In genomic region chr9:36572515-36573418, GRCh38 we compare ENCODE assay signal across 8 cellular contexts. TPM values are rescaled to one million over a fixed set of nuclear protein-coding genes. Genes with fewer than 3 reads are reported as not detected.
DNase-seq lines count a peak whose midpoint lies in the region; ATAC-seq and TF ChIP-seq lines count a peak whose summit lies in the region.

Gene MELK (plus strand): TSS chr9:36572895. CDS start chr9:36581682, 8,787 bp downstream.

- H3K27me3 Mint-ChIP-seq in activated CD8-positive, alpha-beta memory T cell treated with anti-CD3 and anti-CD28 coated beads, Interleukin-2, amount 10 ng/mL, durations not matched to agents 7 days and 5 days, result peaks cover 9% of the 10 kb centered on the region
- H3K27me3 Mint-ChIP-seq in endodermal cell (ENCODE audit: insufficient read depth), result no peaks in the 10 kb centered on the region

- H3K9me3 Mint-ChIP-seq in activated CD8-positive, alpha-beta memory T cell treated with anti-CD3 and anti-CD28 coated beads, Interleukin-2, amount 10 ng/mL, durations not matched to agents 7 days and 5 days (ENCODE audit: low read depth), result no peaks in the 10 kb centered on the region
- H3K9me3 Mint-ChIP-seq in endodermal cell, result no peaks in the 10 kb centered on the region

- H3K4me3 Mint-ChIP-seq in activated CD8-positive, alpha-beta memory T cell treated with anti-CD3 and anti-CD28 coated beads, Interleukin-2, amount 10 ng/mL, durations not matched to agents 7 days and 5 days, result peak within 1 kb of the TSS; percentile 98
- peak within 1 kb of the TSS; percentile 95 for H3K4me3 Mint-ChIP-seq in endodermal cell

- H3K4me1 Mint-ChIP-seq in activated CD8-positive, alpha-beta memory T cell treated with anti-CD3 and anti-CD28 coated beads, Interleukin-2, amount 10 ng/mL, durations not matched to agents 7 days and 5 days, result peaks cover 38% of the 10 kb centered on the region
- H3K4me1 Mint-ChIP-seq in endodermal cell, result peaks cover 13% of the 10 kb centered on the region

- WGBS in endodermal cell (ENCODE audit: insufficient coverage in 1 of 2, insufficient read length in 1 of 2), 2 experiments, result 1 to 2% methylated on average over 47 to 74 of the region's 74 CpGs

- CTCF ChIA-PET in activated CD8-positive, alpha-beta memory T cell treated with anti-CD3 and anti-CD28 coated beads, Interleukin-2, amount 10 ng/mL, durations not matched to agents 7 days and 5 days (lab: Charles Lee), result interaction anchor here (0.8 kb wide), 1 partner anchor 173 kb away, joined by 3 read pairs; the partner anchor contains the start of gene RNF38

- H3K27ac ChIP-seq in BLaER1 treated with 17β-estradiol and CSF1 and Interleukin-3, amounts not matched to agents 10 nM and 100 nM, result peak within 1 kb of the TSS; percentile 71 to 87 (median 83)
- peak within 1 kb of the TSS; percentile 70 for H3K27ac ChIP-seq in endodermal cell (ENCODE audit: low read depth, low read length)

- peak within 1 kb of the TSS; percentile 80 to 90 (median 85) for H3K9ac ChIP-seq in BLaER1 treated with 17β-estradiol and CSF1 and Interleukin-3, amounts not matched to agents 10 nM and 100 nM
- H3K9ac ChIP-seq in NT2/D1 (ENCODE audit: insufficient read length, low read depth), result peak within 1 kb of the TSS; percentile 95
- peak within 1 kb of the TSS; percentile 96 for H3K9ac ChIP-seq in endodermal cell (ENCODE audit: extremely low read depth, low read length, poor library complexity, severe bottlenecking)

- peaks cover 31% of the 10 kb centered on the region for H3K36me3 Mint-ChIP-seq in activated CD8-positive, alpha-beta memory T cell treated with anti-CD3 and anti-CD28 coated beads, Interleukin-2, amount 10 ng/mL, durations not matched to agents 7 days and 5 days
- H3K36me3 Mint-ChIP-seq in endodermal cell (ENCODE audit: low read depth), result peaks cover 11% of the 10 kb centered on the region

- peaks cover 30 to 44% (median 36%) of the 10 kb centered on the region in 10 experiments for H3K4me1 ChIP-seq in BLaER1 treated with 17β-estradiol and CSF1 and Interleukin-3, amounts not matched to agents 10 nM and 100 nM
- peaks cover 3% of the 10 kb centered on the region for H3K4me1 ChIP-seq in NT2/D1 (ENCODE audit: insufficient read depth, insufficient read length)
- H3K4me1 ChIP-seq in endodermal cell (ENCODE audit: control insufficient read depth, insufficient read depth, low read length), result no peaks in the 10 kb centered on the region

- TF ChIP-seq CTCF in endodermal cell (conservative IDR thresholded peaks at IDR 0.05), result no peak

- peak; percentile 86 for DNase-seq in GM19240 (ENCODE audit: insufficient read length, low spot score)
- peak; percentile 71 for DNase-seq in NT2/D1 (ENCODE audit: low read depth, low spot score)
- DNase-seq in activated CD8-positive, alpha-beta memory T cell treated with anti-CD3 and anti-CD28 coated beads, Interleukin-2, amount 10 ng/mL, durations not matched to agents 7 days and 5 days, result peak; percentile 89
- DNase-seq in endodermal cell, result peak; percentile 95
- peak; percentile 95 for DNase-seq in mesenteric fat pad (ENCODE audit: low spot score)
- DNase-seq in stimulated activated CD8-positive, alpha-beta memory T cell treated with anti-CD3 and anti-CD28 coated beads, Interleukin-12 subunit alpha, Interleukin-12 subunit beta, amount 100 ng/mL, for 4 hours (ENCODE audit: low read depth), result peak; percentile 79

- H4K20me1 ChIP-seq in BLaER1 treated with 17β-estradiol and CSF1 and Interleukin-3, amounts not matched to agents 10 nM and 100 nM, result peaks cover 0 to 10% (median 4%) of the 10 kb centered on the region in 11 experiments; a peak in 6 of 22 replicates

- peak; percentile 50 for ATAC-seq in HG03571 (IDR thresholded peaks at IDR 0.05; ENCODE audit: unreplicated experiment)
- peak; percentile 86 for ATAC-seq in activated CD8-positive, alpha-beta memory T cell treated with anti-CD3 and anti-CD28 coated beads, Interleukin-2, amount 10 ng/mL, durations not matched to agents 7 days and 5 days

- peaks cover 0 to 15% (median 6%) of the 10 kb centered on the region in 11 experiments; a peak in 9 of 22 replicates for H3K36me3 ChIP-seq in BLaER1 treated with 17β-estradiol and CSF1 and Interleukin-3, amounts not matched to agents 10 nM and 100 nM
- H3K36me3 ChIP-seq in NT2/D1 (ENCODE audit: insufficient read depth, insufficient read length, low read length), result peaks cover 22% of the 10 kb centered on the region
- peaks cover 13% of the 10 kb centered on the region for H3K36me3 ChIP-seq in endodermal cell (ENCODE audit: control insufficient read depth, insufficient read depth, low read length)

- H3K27me3 ChIP-seq in BLaER1 treated with 17β-estradiol and CSF1 and Interleukin-3, amounts not matched to agents 10 nM and 100 nM, result no peaks in the 10 kb centered on the region
- H3K27me3 ChIP-seq in NT2/D1 (ENCODE audit: insufficient read depth, insufficient read length), result peaks cover 2% of the 10 kb centered on the region
- no peaks in the 10 kb centered on the region for H3K27me3 ChIP-seq in endodermal cell (ENCODE audit: control insufficient read depth, insufficient read depth, low read length, poor library complexity, severe bottlenecking)

- H3K27ac Mint-ChIP-seq in activated CD8-positive, alpha-beta memory T cell treated with anti-CD3 and anti-CD28 coated beads, Interleukin-2, amount 10 ng/mL, durations not matched to agents 7 days and 5 days, result peak within 1 kb of the TSS; percentile 81
- H3K27ac Mint-ChIP-seq in endodermal cell, result peak within 1 kb of the TSS; percentile 97

- H3K4me3 ChIP-seq in BLaER1 treated with 17β-estradiol and CSF1 and Interleukin-3, amounts not matched to agents 10 nM and 100 nM, result peak within 1 kb of the TSS; percentile 77 to 99 (median 90)
- H3K4me3 ChIP-seq in NT2/D1 (ENCODE audit: insufficient read length, low read depth) (peak within 1 kb of the TSS; percentile 90), endodermal cell (ENCODE audit: low read length) (peak within 1 kb of the TSS; percentile 100)

- H3K4me2 ChIP-seq in BLaER1 treated with 17β-estradiol and CSF1 and Interleukin-3, amounts not matched to agents 10 nM and 100 nM, result peak within 1 kb of the TSS; percentile 87 to 97 (median 92)

- H3K9me3 ChIP-seq in BLaER1 treated with 17β-estradiol and CSF1 and Interleukin-3, amounts not matched to agents 10 nM and 100 nM (replicated peaks in 1 of 11), result no peaks in the 10 kb centered on the region
- H3K9me3 ChIP-seq in NT2/D1 (ENCODE audit: insufficient read depth, low read length), result no peaks in the 10 kb centered on the region
- H3K9me3 ChIP-seq in endodermal cell (ENCODE audit: control insufficient read depth, low read length), result no peaks in the 10 kb centered on the region

RNA-seq across cellular contexts. Expression of gene MELK, which starts in this region (rescaled TPM):
- total RNA-seq in activated CD8-positive, alpha-beta memory T cell treated with anti-CD3 and anti-CD28 coated beads, Interleukin-2, amount 10 ng/mL, durations not matched to agents 7 days and 5 days, result 10 to 100 TPM; 69.6 to 80.4 TPM
- total RNA-seq in endodermal cell (10 to 100 TPM; 45.6 to 88.9 TPM), mesenteric fat pad (0.77 TPM)
- 51.1 TPM for polyA plus RNA-seq in endodermal cell (2013, experiment 1 of 2)
- polyA plus RNA-seq in endodermal cell (2013, experiment 2 of 2), result 50.6 TPM

Comparison
In these comparisons a context has a peak if more than half of its experiments do, and no peak if none do; other contexts are left out.
1. Peak in every context shown above with its lines: DNase-seq, ATAC-seq, H3K4me3 ChIP-seq and H3K27ac ChIP-seq.
2. RNA of gene MELK (total RNA-seq): 45.6 to 88.9 TPM in endodermal cell and 69.6 to 80.4 TPM in activated CD8-positive, alpha-beta memory T cell treated with anti-CD3 and anti-CD28 coated beads, Interleukin-2, amount 10 ng/mL, durations not matched to agents 7 days and 5 days; 0.77 TPM in mesenteric fat pad (single experiment); every median in the first group is over 10 times any median in the second.
3. Peak in DNase-seq in mesenteric fat pad; RNA of the gene not detected or under 1 TPM.